17 cellular contexts compared by ENCODE assay signal in the genomic region with DNA sequence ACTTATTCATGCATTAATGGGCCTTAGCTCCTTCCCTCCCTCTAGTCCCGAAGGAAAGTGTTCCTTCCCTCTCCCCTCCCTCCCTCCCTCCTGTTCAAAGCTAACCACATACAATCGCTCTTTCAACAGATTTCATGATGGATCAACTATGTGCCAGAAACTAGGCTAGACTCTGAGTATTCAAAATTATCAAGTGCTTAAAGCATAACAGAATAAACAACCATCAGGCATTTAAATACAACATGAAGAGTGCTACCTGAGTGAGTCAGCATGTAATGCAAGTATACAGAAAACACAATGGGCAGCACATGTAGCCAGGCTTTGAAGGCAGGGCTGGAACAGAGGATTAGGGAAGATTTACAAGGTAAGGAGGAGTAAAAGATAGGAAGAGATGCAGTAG. TPM values are rescaled to one million over a fixed set of nuclear protein-coding genes. Genes with fewer than 3 reads are reported as not detected.
A peak's percentile ranks its signal among the peaks of the same experiment; 100 is the strongest.
DNase-seq lines count a peak whose midpoint lies in the region; ATAC-seq and TF ChIP-seq lines count a peak whose summit lies in the region.
"Had no signal": no experiment of that assay in that cellular context is flagged by ENCODE, and none has a peak within 500 bp of the region (broad histone marks: within the 10 kb centered on the region; RNA-seq: fewer than 3 reads in every experiment).

No MANE protein-coding gene starts in this region.

- H3K36me3 ChIP-seq in vagina: peaks cover 0 to 6% of the 10 kb centered on the region in 2 donors

- H3K27ac Mint-ChIP-seq in H9: peak overlapping the region in 2 of 3 experiments; percentile 55 to 89; a peak in 4 of 7 replicates
- H3K27ac Mint-ChIP-seq: CD8-positive, alpha-beta memory T cell had no signal

- no peak for TF ChIP-seq POLR2A in vagina (IDR thresholded peaks at IDR 0.05)

- H2BK120ac ChIP-seq in H9 (ENCODE audit: low read depth, low read length, poor library complexity, severe bottlenecking): no peak overlapping the region

- no peak overlapping the region for H2AFZ ChIP-seq in H9 (ENCODE audit: low read length)
- H2AFZ ChIP-seq: parathyroid adenoma had no signal

- H3K27ac ChIP-seq in H9 (ENCODE audit: insufficient read length, low read depth, low read length) (no peak overlapping the region), vagina (no peak overlapping the region)
- H3K27ac ChIP-seq: KMS-11, parathyroid adenoma, SJCRH30, skin epidermis had no signal

- no peak overlapping the region for H3K14ac ChIP-seq in H9 (ENCODE audit: insufficient read depth, low read length)

- ATAC-seq in GM18909 (IDR thresholded peaks at IDR 0.05; ENCODE audit: poor library complexity, unreplicated experiment): no peak
- ATAC-seq: GM12878 had no signal

- H2AK5ac ChIP-seq in H9 (ENCODE audit: insufficient read length, low read length): no peak overlapping the region

- peak; percentile 84 for DNase-seq in COLO829 (ENCODE audit: low spot score)
- DNase-seq in H9: no peak
- DNase-seq in astrocyte of the hippocampus (ENCODE audit: low read depth, low spot score): peak; percentile 48
- DNase-seq in iPS-NIHi7 (ENCODE audit: extremely low spot score): peak; percentile 18
- no peak for DNase-seq in vagina (ENCODE audit: extremely low spot score in 2 of 2)
- no peak for DNase-seq in SK-N-DZ (ENCODE audit: low spot score)
- DNase-seq in activated CD4-positive, alpha-beta T cell treated with anti-CD3 and anti-CD28 coated beads for 4 hours: no peak
- DNase-seq: activated CD8-positive, alpha-beta memory T cell treated with anti-CD3 and anti-CD28 coated beads for 24 hours; CD8-positive, alpha-beta memory T cell; NCI-H1092; SJCRH30; stimulated activated CD4-positive, alpha-beta T cell treated with anti-CD3 and anti-CD28 coated beads, Interleukin-4, amount 100 ng/mL, for 24 hours had no signal

- H4K8ac ChIP-seq in H9 (replicated peaks; ENCODE audit: insufficient read length, low read depth, low read length): no peak overlapping the region

- peaks cover 18 to 29% (median 29%) of the 10 kb centered on the region in 3 experiments; a peak in 6 of 7 replicates for H3K36me3 Mint-ChIP-seq in H9 (ENCODE audit: insufficient read depth in 1 of 3, low read depth in 3 of 3)

- intact Hi-C loops in vagina (cut with DNase I): no loop called here

- H2BK20ac ChIP-seq in H9 (ENCODE audit: low read depth, low read length, poor library complexity, severe bottlenecking): no peak overlapping the region

- no peaks in the 10 kb centered on the region for H3K27me3 ChIP-seq in H9 (ENCODE audit: insufficient read depth, low read length)
- no peaks in the 10 kb centered on the region for H3K27me3 ChIP-seq in vagina
- H3K27me3 ChIP-seq: SJCRH30 had no signal

- no peaks in the 10 kb centered on the region for H3K9me3 ChIP-seq in H9 (ENCODE audit: control insufficient read depth, low read depth, low read length)
- H3K9me3 ChIP-seq in vagina: no peaks in the 10 kb centered on the region
- H3K9me3 ChIP-seq: SJCRH30 had no signal

- H3K4me3 Mint-ChIP-seq in H9: no peak overlapping the region
- H3K4me3 Mint-ChIP-seq: CD8-positive, alpha-beta memory T cell had no signal

- H3K4me3 ChIP-seq in vagina: no peak overlapping the region
- H3K4me3 ChIP-seq: GM12878, SJCRH30, skin epidermis had no signal

- peaks cover 8% of the 10 kb centered on the region for H3K79me1 ChIP-seq in H9 (ENCODE audit: insufficient read depth, low read depth, low read length, poor library complexity, severe bottlenecking)

- H3K56ac ChIP-seq in H9 (ENCODE audit: insufficient read length, low read depth, low read length): no peak overlapping the region

- H2BK12ac ChIP-seq in H9 (ENCODE audit: insufficient read length, low read depth, low read length): no peak overlapping the region

- no peak for TF ChIP-seq CTCF in H9 (conservative IDR thresholded peaks at IDR 0.05)
- no peak for TF ChIP-seq CTCF in vagina (IDR thresholded peaks at IDR 0.05)

- H3K9me3 Mint-ChIP-seq in H9: no peaks in the 10 kb centered on the region
- H3K9me3 Mint-ChIP-seq: CD8-positive, alpha-beta memory T cell had no signal

- peaks cover 4% of the 10 kb centered on the region for H3K23me2 ChIP-seq in H9 (ENCODE audit: insufficient read length, low read depth, low read length, poor library complexity, severe bottlenecking)

- H3K4me1 ChIP-seq in H9 (ENCODE audit: insufficient read depth, low read length): no peaks in the 10 kb centered on the region
- peaks cover 8% of the 10 kb centered on the region for H3K4me1 ChIP-seq in vagina
- H3K4me1 ChIP-seq: parathyroid adenoma, SJCRH30 had no signal

- H4K5ac ChIP-seq in H9 (ENCODE audit: insufficient read length, low read depth, low read length): no peak overlapping the region

- no peak overlapping the region for H3K18ac ChIP-seq in H9 (ENCODE audit: insufficient read length, low read depth, low read length)

- H2BK15ac ChIP-seq in H9 (ENCODE audit: low read depth, low read length): no peak overlapping the region

- H3K4ac ChIP-seq in H9 (ENCODE audit: low read depth, low read length): no peak overlapping the region

- H3K23ac ChIP-seq in H9 (ENCODE audit: insufficient read length, low read depth, low read length): no peak overlapping the region

- H3K4me2 ChIP-seq in H9 (ENCODE audit: insufficient read depth, insufficient read length, low read length): peak overlapping the region; percentile 56
- H3K4me2 ChIP-seq: KMS-11 had no signal

- no CpG with 5 or more reads among the region's 2 CpGs for WGBS in H9 (ENCODE audit: extremely low coverage, insufficient read length, low lambda C conversion rate)

- peaks cover 16% of the 10 kb centered on the region for H3K79me2 ChIP-seq in H9 (ENCODE audit: insufficient read depth, low read length)

- H4K91ac ChIP-seq in H9 (ENCODE audit: insufficient read length, low read depth, low read length): no peak overlapping the region

- H2BK5ac ChIP-seq in H9 (ENCODE audit: insufficient read length, low read length): no peak overlapping the region

- no peaks in the 10 kb centered on the region for H4K20me1 ChIP-seq in H9 (ENCODE audit: control insufficient read depth, insufficient read depth, insufficient read length)

- H3T11ph ChIP-seq in H9 (ENCODE audit: low read length): no peak overlapping the region

- H3K4me1 Mint-ChIP-seq in H9: peaks cover 29% of the 10 kb centered on the region in 2 experiments

- no peak overlapping the region for H3K9ac ChIP-seq in H9 (ENCODE audit: extremely low read depth, insufficient read length, low read length)
- H3K9ac ChIP-seq: KMS-11, parathyroid adenoma had no signal

- no peaks in the 10 kb centered on the region for H3K27me3 Mint-ChIP-seq in H9 (ENCODE audit: low read depth)
- H3K27me3 Mint-ChIP-seq: CD8-positive, alpha-beta memory T cell had no signal

RNA-seq across cellular contexts. Expression of a gene that starts 11.3 kb away (rescaled TPM):
- total RNA-seq in H9 (2021): 104 and 110 TPM in 2 replicates
- total RNA-seq in vagina: 50.6 TPM
- polyA plus RNA-seq in SK-N-DZ (2014; cell fraction: cytosol; rRNA removed): 143 and 158 TPM in 2 replicates
- polyA plus RNA-seq in SK-N-DZ (2014; cell fraction: nucleus; rRNA removed): 71.3 and 75.7 TPM in 2 replicates

Comparison
In these comparisons a context has a peak if more than half of its experiments do, and no peak if none do; other contexts are left out.
1. DNase-seq: peak in COLO829 (single experiment), astrocyte of the hippocampus (single experiment) and iPS-NIHi7 (single experiment); none in H9 (single experiment), vagina (0 of 2), SK-N-DZ (single experiment) and activated CD4-positive, alpha-beta T cell treated with anti-CD3 and anti-CD28 coated beads for 4 hours (0 of 2).